ENCODE assay signal across 9 cellular contexts in the genomic region with DNA sequence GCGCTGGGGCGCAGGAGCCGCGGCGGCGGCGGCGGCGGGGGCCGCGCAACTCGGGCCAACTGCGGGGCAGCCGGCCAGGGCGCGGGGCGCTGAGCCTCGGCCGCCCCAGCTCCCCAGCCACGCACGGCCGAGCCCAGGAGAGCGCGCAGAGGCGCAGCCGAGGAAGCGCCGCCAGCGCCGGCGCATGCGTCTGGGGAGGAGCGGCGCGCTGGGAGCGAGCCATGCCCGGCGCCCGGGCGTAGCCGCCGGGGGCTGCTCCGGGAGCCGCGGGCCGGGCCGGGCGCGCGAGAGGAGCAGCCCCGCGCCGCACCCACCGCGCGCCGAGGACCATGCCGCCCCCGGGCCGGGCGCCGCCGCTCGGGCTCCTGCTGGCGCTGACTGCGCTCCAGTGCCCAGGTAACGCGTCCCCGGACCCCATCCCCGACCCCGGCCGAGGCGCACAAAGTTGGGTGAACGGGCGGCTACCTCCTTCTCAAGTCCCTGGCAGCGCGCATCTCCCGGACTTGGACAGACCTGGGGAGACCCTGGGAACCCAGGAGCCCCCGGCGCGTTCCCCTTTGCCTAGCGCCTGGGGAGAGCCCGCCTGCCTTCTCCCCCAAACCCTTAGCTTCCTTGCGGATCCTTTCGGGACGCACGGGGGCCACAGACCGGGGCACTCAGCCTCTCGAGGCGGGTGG. TPM values are rescaled to one million over a fixed set of nuclear protein-coding genes. Genes with fewer than 3 reads are reported as not detected.
DNase-seq lines count a peak whose midpoint lies in the region; ATAC-seq, FAIRE-seq and TF ChIP-seq lines count a peak whose summit lies in the region.
"Had no signal": no experiment of that assay in that cellular context is flagged by ENCODE, and none has a peak within 500 bp of the region (broad histone marks: within the 10 kb centered on the region; RNA-seq: fewer than 3 reads in every experiment).

No MANE protein-coding gene starts in this region.

- peaks cover 40% of the 10 kb centered on the region for H3K27me3 Mint-ChIP-seq in astrocyte (ENCODE audit: low read depth, unreplicated experiment)

- H4K20me1 ChIP-seq in astrocyte (ENCODE audit: insufficient read depth, low read length), result peaks cover 26% of the 10 kb centered on the region

- H3K4me3 ChIP-seq in astrocyte (ENCODE audit: insufficient read depth, low read depth, low read length) (peak overlapping the region; percentile 46), mucosa of descending colon (no peak overlapping the region)

- no peak for TF ChIP-seq POLR2A in H54 (IDR thresholded peaks at IDR 0.05; ENCODE audit: low read depth, low read length)

- no peaks in the 10 kb centered on the region for H3K79me2 ChIP-seq in astrocyte (ENCODE audit: insufficient read depth, low read length)

- H2AFZ ChIP-seq in astrocyte (ENCODE audit: low read depth, low read length), result no peak overlapping the region

- TF ChIP-seq CTCF in astrocyte (IDR thresholded peaks at IDR 0.05; ENCODE audit: insufficient read depth, low read depth, low read length), result no peak
- no peak for TF ChIP-seq CTCF in mucosa of descending colon (IDR thresholded peaks at IDR 0.05)

- ATAC-seq in mucosa of descending colon, result peak; percentile 7
- ATAC-seq in GM19397 (IDR thresholded peaks at IDR 0.05; ENCODE audit: unreplicated experiment), result no peak
- no peak for ATAC-seq in GM18520 (IDR thresholded peaks at IDR 0.05; ENCODE audit: unreplicated experiment)

- peaks cover 23% of the 10 kb centered on the region for H3K27me3 ChIP-seq in astrocyte (ENCODE audit: insufficient read depth, low read length)

- intact Hi-C loops in mucosa of descending colon (cut with DNase I, micrococcal nuclease), result no loop called here

- peak overlapping the region; percentile 89 for H3K4me2 ChIP-seq in astrocyte (ENCODE audit: low read length)

- no peak overlapping the region for H3K27ac ChIP-seq in astrocyte (ENCODE audit: low read depth, low read length)

- H3K9me3 ChIP-seq in astrocyte (ENCODE audit: insufficient read depth, low read depth, low read length), result no peaks in the 10 kb centered on the region
- no peaks in the 10 kb centered on the region for H3K9me3 ChIP-seq in mucosa of descending colon

- peak; percentile 69 for DNase-seq in COLO668 (lab: John Stamatoyannopoulos, UW; ENCODE audit: unreplicated experiment)
- DNase-seq in H54 (ENCODE audit: insufficient read length, low spot score), result peak; percentile 47
- DNase-seq in astrocyte (ENCODE audit: low read depth), result peak; percentile 18
- DNase-seq in mucosa of descending colon, result peak in 1 of 3 donors; percentile 40
- DNase-seq in NCI-H2107 (lab: John Stamatoyannopoulos, UW), result no peak
- DNase-seq in NCI-H1694 (lab: John Stamatoyannopoulos, UW), result no peak

- no peaks in the 10 kb centered on the region for H3K36me3 ChIP-seq in astrocyte (ENCODE audit: insufficient read depth, low read length)
- H3K36me3 ChIP-seq in mucosa of descending colon (ENCODE audit: low read depth), result no peaks in the 10 kb centered on the region

- no peak overlapping the region for H3K4me3 Mint-ChIP-seq in astrocyte (ENCODE audit: unreplicated experiment)

- no peak overlapping the region for H3K9ac ChIP-seq in astrocyte (ENCODE audit: low read length)

- H3K27ac Mint-ChIP-seq in astrocyte (ENCODE audit: unreplicated experiment), result no peak overlapping the region

- H3K9me3 Mint-ChIP-seq in astrocyte (ENCODE audit: unreplicated experiment), result no peaks in the 10 kb centered on the region

- peaks cover 15% of the 10 kb centered on the region for H3K4me1 Mint-ChIP-seq in astrocyte (ENCODE audit: low read depth, unreplicated experiment)

- peaks cover 27% of the 10 kb centered on the region for H3K4me1 ChIP-seq in astrocyte (ENCODE audit: insufficient read depth, low read length)
- H3K4me1 ChIP-seq in mucosa of descending colon (ENCODE audit: low read depth), result peaks cover 12% of the 10 kb centered on the region

- FAIRE-seq in H54 (lab: Jason Lieb, UNC) (no peak), astrocyte (lab: Jason Lieb, UNC) (no peak)
- FAIRE-seq: colon had no signal

- no peaks in the 10 kb centered on the region for H3K36me3 Mint-ChIP-seq in astrocyte (ENCODE audit: low read depth, unreplicated experiment)

RNA-seq across cellular contexts. Expression of a gene that starts 0.4 kb away (rescaled TPM):
- total RNA-seq in astrocyte (1.9 and 2.2 TPM in 2 replicates), mucosa of descending colon (1 to 10 TPM in 1 of 3 donors, under 1 TPM in 2; 0.20 to 4.1 (median 0.41) TPM)

Comparison
In these comparisons a context has a peak if more than half of its experiments do, and no peak if none do; other contexts are left out.
1. DNase-seq: peak in COLO668 (single experiment), H54 (single experiment) and astrocyte (single experiment); none in NCI-H2107 (single experiment) and NCI-H1694 (single experiment).